8 cellular contexts compared by ENCODE assay signal in genomic region chr22:23974343-23974742, GRCh38. TPM values are rescaled to one million over a fixed set of nuclear protein-coding genes. Genes with fewer than 3 reads are reported as not detected.
DNase-seq lines count a peak whose midpoint lies in the region; ATAC-seq and TF ChIP-seq lines count a peak whose summit lies in the region.
"Not testable (repeated sequence)": the region's sequence is repeated elsewhere in the genome, so short reads cannot be mapped to it uniquely, and the experiment has no call there.

Gene DDT, minus strand, starts transcription at chr22:23974441. Its CDS starts 27 bp downstream, at chr22:23974414.

- H3K9me3 Mint-ChIP-seq in neural crest cell = not testable (repeated sequence)

- H3K27ac ChIP-seq in body of pancreas = peak within 1 kb of the TSS in 2 of 4 donors; percentile 25 to 62
- not testable (repeated sequence) for H3K27ac ChIP-seq in heart left ventricle, upper lobe of right lung

- peaks cover 12% of the 10 kb centered on the region for H3K36me3 Mint-ChIP-seq in neural crest cell (ENCODE audit: low read depth)

- intact Hi-C loops in body of pancreas (cut with DNase I) = loop anchor here (5.0 kb wide), 1 partner anchor 47 kb away; no protein-coding TSS in a partner anchor
- intact Hi-C loops in heart left ventricle (cut with DNase I) = loop anchor here in 3 of 10 donors (5.0 kb wide), 2 partner anchors 42 to 47 kb away; no protein-coding TSS in a partner anchor
- intact Hi-C loops in upper lobe of right lung (cut with DNase I) = not testable (repeated sequence)

- not testable (repeated sequence) for H3K36me3 ChIP-seq in body of pancreas (replicated peaks in 1 of 2; ENCODE audit: insufficient read depth in 1 of 2, low read depth in 2 of 2)
- peaks cover 0 to 26% (median 23%) of the 10 kb centered on the region in 9 donors for H3K36me3 ChIP-seq in heart left ventricle
- H3K36me3 ChIP-seq in upper lobe of right lung = peaks cover 25% of the 10 kb centered on the region

- not testable (repeated sequence) for H3K27me3 Mint-ChIP-seq in neural crest cell (ENCODE audit: low read depth)

- TF ChIP-seq POLR2A in body of pancreas (IDR thresholded peaks at IDR 0.05); heart left ventricle (IDR thresholded peaks at IDR 0.05): not testable (repeated sequence)

- DNase-seq in RPMI7951 (ENCODE audit: low read depth); body of pancreas; heart left ventricle; neural crest cell (ENCODE audit: low read depth, low spot score); upper lobe of right lung: not testable (repeated sequence)

- H3K4me3 Mint-ChIP-seq in neural crest cell = not testable (repeated sequence)

- not testable (repeated sequence) for H3K4me1 ChIP-seq in body of pancreas, upper lobe of right lung
- peaks cover 0 to 18% (median 1%) of the 10 kb centered on the region in 12 donors for H3K4me1 ChIP-seq in heart left ventricle

- not testable (repeated sequence) for H3K4me3 ChIP-seq in body of pancreas, upper lobe of right lung
- H3K4me3 ChIP-seq in heart left ventricle = peak within 1 kb of the TSS in 1 of 12 donors; percentile 28

- TF ChIP-seq CTCF in body of pancreas (IDR thresholded peaks at IDR 0.05); heart left ventricle (IDR thresholded peaks at IDR 0.05); neural crest cell (conservative IDR thresholded peaks at IDR 0.05); upper lobe of right lung (IDR thresholded peaks at IDR 0.05): not testable (repeated sequence)

- ATAC-seq in GM18861 (IDR thresholded peaks at IDR 0.05; ENCODE audit: unreplicated experiment) (peak; percentile 80), GM21786 (IDR thresholded peaks at IDR 0.05; ENCODE audit: unreplicated experiment) (peak; percentile 97), HG03135 (IDR thresholded peaks at IDR 0.05; ENCODE audit: unreplicated experiment) (peak; percentile 86), body of pancreas (peak; percentile 98), heart left ventricle (peak; percentile 92 to 98 (median 96)), upper lobe of right lung (peak; percentile 98)

- H3K27ac Mint-ChIP-seq in neural crest cell (ENCODE audit: unreplicated experiment) = not testable (repeated sequence)

- not testable (repeated sequence) for H3K27me3 ChIP-seq in body of pancreas, heart left ventricle, upper lobe of right lung

- not testable (repeated sequence) for H3K4me1 Mint-ChIP-seq in neural crest cell

- H3K9me3 ChIP-seq in body of pancreas, heart left ventricle, upper lobe of right lung: not testable (repeated sequence)

- WGBS in body of pancreas, 2 donors = no CpG with 5 or more reads among the region's 29 CpGs
- WGBS in heart left ventricle, 4 donors = no CpG with 5 or more reads among the region's 29 CpGs

RNA-seq across cellular contexts. Expression of gene DDT, which starts in this region (rescaled TPM):
- 218 and 257 TPM in 2 replicates for total RNA-seq in RPMI7951 (2014; rRNA removed; shearing (Covaris generic))
- 10 to 100 TPM; 70.3 to 78.4 TPM for total RNA-seq in body of pancreas
- 100 to 1,000 TPM; 117 to 210 (median 153) TPM for total RNA-seq in heart left ventricle
- polyA plus RNA-seq in heart left ventricle = 100 to 1,000 TPM; 301 to 399 TPM
- 72.3 and 74.0 TPM in 2 replicates for total RNA-seq in neural crest cell
- 88.7 TPM for total RNA-seq in upper lobe of right lung
